ENCODE assay signal across 10 cellular contexts in the genomic region with DNA sequence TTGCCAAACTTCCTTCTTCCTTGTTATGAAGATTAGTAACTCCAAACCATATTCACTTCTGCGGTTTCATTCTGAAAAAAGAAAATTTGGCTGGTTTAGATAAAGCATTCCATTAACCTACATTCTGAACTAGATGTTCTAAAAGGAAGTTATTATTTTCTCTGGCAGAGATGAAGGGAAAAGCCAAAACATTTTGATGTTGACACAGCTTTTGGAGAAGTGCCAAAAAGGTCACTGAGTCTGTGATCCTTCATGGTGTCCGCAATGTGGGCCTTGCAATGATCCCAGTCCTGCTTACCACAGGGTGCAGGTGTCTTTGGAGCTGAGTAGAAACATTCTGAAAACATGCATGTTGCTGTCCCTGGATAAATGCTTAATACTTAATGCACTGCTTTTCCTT. TPM values are rescaled to one million over a fixed set of nuclear protein-coding genes. Genes with fewer than 3 reads are reported as not detected.
A peak's percentile ranks its signal among the peaks of the same experiment; 100 is the strongest.
DNase-seq lines count a peak whose midpoint lies in the region; ATAC-seq lines count a peak whose summit lies in the region.
"Had no signal": no experiment of that assay in that cellular context is flagged by ENCODE, and none has a peak within 500 bp of the region (broad histone marks: within the 10 kb centered on the region; RNA-seq: fewer than 3 reads in every experiment).

No MANE protein-coding gene starts in this region.

- no peaks in the 10 kb centered on the region for H3K27me3 Mint-ChIP-seq in activated CD4-positive, alpha-beta memory T cell treated with anti-CD3 and anti-CD28 coated beads for 36 hours

- DNase-seq in Ammon's horn (ENCODE audit: low spot score) (peak; percentile 10), NCI-H2029 (lab: John Stamatoyannopoulos, UW) (peak; percentile 63), cerebellar cortex (ENCODE audit: low spot score) (peak; percentile 6), medulla oblongata (ENCODE audit: extremely low spot score) (peak; percentile 34), GOT3 (lab: John Stamatoyannopoulos, UW) (no peak), SK-N-DZ (ENCODE audit: low spot score) (no peak)
- no peak for DNase-seq in activated CD4-positive, alpha-beta memory T cell treated with anti-CD3 and anti-CD28 coated beads for 36 hours
- DNase-seq: naive B cell; stimulated activated naive CD4-positive, alpha-beta T cell treated with Interleukin-2 at 50 U/mL for 16 hours had no signal

- no peak overlapping the region for H3K4me3 Mint-ChIP-seq in activated CD4-positive, alpha-beta memory T cell treated with anti-CD3 and anti-CD28 coated beads for 36 hours
- H3K4me3 Mint-ChIP-seq: naive B cell had no signal

- CTCF ChIA-PET in activated CD4-positive, alpha-beta memory T cell treated with anti-CD3 and anti-CD28 coated beads for 36 hours (lab: Charles Lee) = no interaction called here

- no peak overlapping the region for H3K27ac Mint-ChIP-seq in activated CD4-positive, alpha-beta memory T cell treated with anti-CD3 and anti-CD28 coated beads for 36 hours
- H3K27ac Mint-ChIP-seq: naive B cell had no signal

- H3K9me3 Mint-ChIP-seq in activated CD4-positive, alpha-beta memory T cell treated with anti-CD3 and anti-CD28 coated beads for 36 hours = no peaks in the 10 kb centered on the region
- H3K9me3 Mint-ChIP-seq: naive B cell had no signal

- intact Hi-C loops in activated CD4-positive, alpha-beta memory T cell treated with anti-CD3 and anti-CD28 coated beads for 36 hours (cut with micrococcal nuclease) = no loop called here

- POLR2A ChIA-PET in activated CD4-positive, alpha-beta memory T cell treated with anti-CD3 and anti-CD28 coated beads for 36 hours (lab: Charles Lee) = no interaction called here

- ATAC-seq in HG03175 (IDR thresholded peaks at IDR 0.05; ENCODE audit: unreplicated experiment) = no peak

- H3K4me1 Mint-ChIP-seq in activated CD4-positive, alpha-beta memory T cell treated with anti-CD3 and anti-CD28 coated beads for 36 hours (ENCODE audit: low read depth) = no peaks in the 10 kb centered on the region

- H3K36me3 Mint-ChIP-seq in activated CD4-positive, alpha-beta memory T cell treated with anti-CD3 and anti-CD28 coated beads for 36 hours = no peaks in the 10 kb centered on the region
- H3K36me3 Mint-ChIP-seq: naive B cell had no signal

RNA-seq across cellular contexts. Expression of gene CXCL8, which starts 36.0 kb away (rescaled TPM):
- under 1 TPM; 0.56 to 0.81 TPM for total RNA-seq in activated CD4-positive, alpha-beta memory T cell treated with anti-CD3 and anti-CD28 coated beads for 36 hours
- not detected in 2 replicates for polyA plus RNA-seq in SK-N-DZ (2014; cell fraction: cytosol; rRNA removed)
- 0.80 TPM in 1 of 2 replicates, not detected in the other for polyA plus RNA-seq in SK-N-DZ (2014; cell fraction: nucleus; rRNA removed)

Comparison
In these comparisons a context has a peak if more than half of its experiments do, and no peak if none do; other contexts are left out.
1. DNase-seq: peak in Ammon's horn (single experiment), NCI-H2029 (single experiment), cerebellar cortex (single experiment) and medulla oblongata (single experiment); none in activated CD4-positive, alpha-beta memory T cell treated with anti-CD3 and anti-CD28 coated beads for 36 hours (single experiment), GOT3 (single experiment) and SK-N-DZ (single experiment).